ENCODE assay signal across 21 cellular contexts in the genomic region with DNA sequence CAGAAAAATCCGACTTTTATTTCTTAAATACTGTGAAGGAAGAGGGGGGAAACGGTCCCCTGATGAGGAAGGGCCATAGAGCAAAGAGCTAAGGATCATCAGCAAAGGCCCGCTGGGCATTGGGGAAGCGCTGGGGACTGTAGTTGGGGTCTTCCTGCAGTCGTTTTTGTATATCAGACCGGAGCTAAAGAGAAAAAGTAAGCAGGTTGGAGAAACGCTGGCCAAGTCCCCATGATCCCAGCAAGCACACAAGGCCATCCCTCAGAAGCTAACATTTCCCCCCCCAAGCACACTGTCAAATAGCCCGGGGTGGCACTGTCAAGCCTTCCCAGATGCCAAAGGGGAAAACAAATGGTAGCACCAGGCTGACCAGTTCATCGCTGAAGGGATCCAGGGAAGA. TPM values are rescaled to one million over a fixed set of nuclear protein-coding genes. Genes with fewer than 3 reads are reported as not detected.
DNase-seq lines count a peak whose midpoint lies in the region; ATAC-seq and TF ChIP-seq lines count a peak whose summit lies in the region.
"Had no signal": no experiment of that assay in that cellular context is flagged by ENCODE, and none has a peak within 500 bp of the region (broad histone marks: within the 10 kb centered on the region; RNA-seq: fewer than 3 reads in every experiment).

No MANE protein-coding gene starts in this region.

- H3K4me1 ChIP-seq in PC-3 (ENCODE audit: insufficient read depth, low read length) = no peaks in the 10 kb centered on the region
- H3K4me1 ChIP-seq: gastrocnemius medialis, pancreas, upper lobe of right lung had no signal

- TF ChIP-seq CTCF in PC-3 (conservative IDR thresholded peaks at IDR 0.05; ENCODE audit: low read depth, low read length) (no peak), brain (conservative IDR thresholded peaks at IDR 0.05) (no peak), progenitor cell of endocrine pancreas (IDR thresholded peaks at IDR 0.05; ENCODE audit: unreplicated experiment) (no peak)

- ATAC-seq in activated CD4-positive, alpha-beta T cell treated with anti-CD3 and anti-CD28 coated beads for 36 hours = peak; percentile 9
- ATAC-seq in PC-3 = peak; percentile 21
- ATAC-seq: upper lobe of right lung had no signal

- H3K4me3 ChIP-seq in PC-3 (ENCODE audit: low read length) (no peak overlapping the region), MG63 (no peak overlapping the region)
- H3K4me3 ChIP-seq: coronary artery, gastrocnemius medialis, pancreas, spleen, upper lobe of right lung had no signal

- POLR2A ChIA-PET in activated CD4-positive, alpha-beta T cell treated with anti-CD3 and anti-CD28 coated beads for 36 hours (lab: Charles Lee) = interaction anchor here (1.3 to 3.6 kb wide), 3 partner anchors 11 to 97 kb away, joined by 4 to 29 read pairs (median 11); partner anchors contain the start of gene DDX39B
- POLR2A ChIA-PET in PC-3 (lab: Charles Lee; ENCODE audit: unreplicated experiment) = no interaction called here

- H3K27me3 Mint-ChIP-seq in activated CD4-positive, alpha-beta T cell treated with anti-CD3 and anti-CD28 coated beads for 36 hours = no peaks in the 10 kb centered on the region
- H3K27me3 Mint-ChIP-seq in brain (no peaks in the 10 kb centered on the region), progenitor cell of endocrine pancreas (no peaks in the 10 kb centered on the region)

- no peaks in the 10 kb centered on the region for H3K79me2 ChIP-seq in PC-3 (ENCODE audit: low read length)

- peaks cover 51% of the 10 kb centered on the region for H3K36me3 Mint-ChIP-seq in activated CD4-positive, alpha-beta T cell treated with anti-CD3 and anti-CD28 coated beads for 36 hours (ENCODE audit: low read depth)
- peaks cover 83% of the 10 kb centered on the region for H3K36me3 Mint-ChIP-seq in brain
- peaks cover 21% of the 10 kb centered on the region for H3K36me3 Mint-ChIP-seq in progenitor cell of endocrine pancreas (ENCODE audit: insufficient read depth)

- H3K36me3 ChIP-seq in PC-3 (ENCODE audit: low read depth, low read length) = peaks cover 56% of the 10 kb centered on the region
- H3K36me3 ChIP-seq in MG63 = peaks cover 23% of the 10 kb centered on the region

- H4K20me1 ChIP-seq in PC-3 (ENCODE audit: low read length) = peaks cover 2% of the 10 kb centered on the region; the same call in 1 of the 2 replicates

- peak overlapping the region; percentile 86 for H3K27ac Mint-ChIP-seq in activated CD4-positive, alpha-beta T cell treated with anti-CD3 and anti-CD28 coated beads for 36 hours
- H3K27ac Mint-ChIP-seq in brain (peak overlapping the region in 3 of 5 experiments; percentile 7 to 62 (median 30)), progenitor cell of endocrine pancreas (peak overlapping the region; percentile 58)

- H3F3A ChIP-seq in PC-3 (ENCODE audit: low read length, unreplicated experiment) = peaks cover 14% of the 10 kb centered on the region

- intact Hi-C loops in activated CD4-positive, alpha-beta T cell treated with anti-CD3 and anti-CD28 coated beads for 36 hours (cut with DNase I, micrococcal nuclease) = no loop called here
- intact Hi-C loops in PC-3 (cut with micrococcal nuclease) = no loop called here

- H3K9me3 ChIP-seq in PC-3 (ENCODE audit: low read length) (no peaks in the 10 kb centered on the region), MG63 (no peaks in the 10 kb centered on the region)
- H3K9me3 ChIP-seq: gastrocnemius medialis, pancreas, spleen, upper lobe of right lung had no signal

- no peak overlapping the region for H3K4me3 Mint-ChIP-seq in activated CD4-positive, alpha-beta T cell treated with anti-CD3 and anti-CD28 coated beads for 36 hours
- H3K4me3 Mint-ChIP-seq in brain (no peak overlapping the region), progenitor cell of endocrine pancreas (ENCODE audit: low read depth) (no peak overlapping the region)

- no peak for DNase-seq in activated CD4-positive, alpha-beta T cell treated with anti-CD3 and anti-CD28 coated beads for 36 hours
- DNase-seq in activated CD4-positive, alpha-beta T cell treated with anti-CD3 and anti-CD28 coated beads, Interleukin-2, amount 50 U/mL, for 48 hours = no peak
- DNase-seq in PC-3 (no peak), progenitor cell of endocrine pancreas (ENCODE audit: low spot score, unreplicated experiment) (no peak), NCI-H1417 (lab: John Stamatoyannopoulos, UW) (no peak), MG63 (no peak), NCI-H345 treated with DMSO at 0.1 percent for 48 hours (lab: John Stamatoyannopoulos, UW; ENCODE audit: unreplicated experiment) (no peak)
- DNase-seq: aorta; C1 segment of cervical spinal cord; DMS153; gastrocnemius medialis; NCI-H345; NK-92 treated with Interleukin-12 subunit alpha and Interleukin-12 subunit beta, amount 100 ng/mL, for 24 hours; pancreas; spleen; stimulated activated naive CD4-positive, alpha-beta T cell treated with Interleukin-2 at 50 U/mL for 16 hours; T1000; upper lobe of right lung had no signal

- H3K4me2 ChIP-seq in PC-3 (ENCODE audit: low read length) = no peak overlapping the region

- no peaks in the 10 kb centered on the region for H3K9me3 Mint-ChIP-seq in activated CD4-positive, alpha-beta T cell treated with anti-CD3 and anti-CD28 coated beads for 36 hours (ENCODE audit: low read depth)
- no peaks in the 10 kb centered on the region for H3K9me3 Mint-ChIP-seq in brain
- H3K9me3 Mint-ChIP-seq in progenitor cell of endocrine pancreas (ENCODE audit: low read depth) = no peaks in the 10 kb centered on the region

- H2AFZ ChIP-seq in PC-3 (ENCODE audit: low read length) = no peak overlapping the region

- peaks cover 7% of the 10 kb centered on the region for H3K4me1 Mint-ChIP-seq in activated CD4-positive, alpha-beta T cell treated with anti-CD3 and anti-CD28 coated beads for 36 hours
- H3K4me1 Mint-ChIP-seq in brain (peaks cover 2% of the 10 kb centered on the region), progenitor cell of endocrine pancreas (ENCODE audit: low read depth) (no peaks in the 10 kb centered on the region)

- CTCF ChIA-PET in activated CD4-positive, alpha-beta T cell treated with anti-CD3 and anti-CD28 coated beads for 36 hours (lab: Charles Lee) = interaction anchor here (0.6 to 2.8 kb wide), 7 partner anchors 13 to 1723 kb away, joined by 3 to 8 read pairs (median 3); no protein-coding TSS in a partner anchor
- CTCF ChIA-PET in PC-3 (lab: Charles Lee) = no interaction called here

- H3K27me3 ChIP-seq in PC-3 (ENCODE audit: low read length) (no peaks in the 10 kb centered on the region), MG63 (no peaks in the 10 kb centered on the region)
- H3K27me3 ChIP-seq: gastrocnemius medialis, pancreas, spleen, upper lobe of right lung had no signal

- no TSS peak for BruUV-seq in PC-3 (replicated peaks; lab: Mats Ljungman, UMichigan)

- no peaks in the 10 kb centered on the region for H3K9me2 ChIP-seq in PC-3 (replicated peaks; ENCODE audit: low read length)

- no peak overlapping the region for H3K27ac ChIP-seq in PC-3 (ENCODE audit: low read length)
- H3K27ac ChIP-seq: coronary artery, pancreas, upper lobe of right lung had no signal

- H3K9ac ChIP-seq in PC-3 (ENCODE audit: low read length) = no peak overlapping the region

RNA-seq across cellular contexts. Expression of gene BAG6, which starts 13.4 kb away (rescaled TPM):
- 100 to 1,000 TPM; 334 to 339 TPM for total RNA-seq in activated CD4-positive, alpha-beta T cell treated with anti-CD3 and anti-CD28 coated beads for 36 hours
- 320 and 365 TPM in 2 replicates for total RNA-seq in PC-3 (2014; rRNA removed)
- polyA plus RNA-seq in brain (ENCODE audit: insufficient read depth, low read depth, low replicate concordance) = 614 TPM
- 458 and 471 TPM in 2 replicates for total RNA-seq in progenitor cell of endocrine pancreas
- 82.2 and 194 TPM in 2 replicates for total RNA-seq in MG63 (2014; rRNA removed; shearing (Covaris generic); ENCODE audit: low replicate concordance)

RNA-seq across cellular contexts. Expression of gene APOM, which starts 16.7 kb away (rescaled TPM):
- 1 to 10 TPM; 3.4 to 4.0 TPM for total RNA-seq in activated CD4-positive, alpha-beta T cell treated with anti-CD3 and anti-CD28 coated beads for 36 hours
- total RNA-seq in PC-3 (2014; rRNA removed) (1.6 and 2.2 TPM in 2 replicates), progenitor cell of endocrine pancreas (7.1 and 7.5 TPM in 2 replicates)
- polyA plus RNA-seq in brain (ENCODE audit: insufficient read depth, low read depth, low replicate concordance) = 12.0 TPM
- 0.56 TPM in 1 of 2 replicates, not detected in the other for total RNA-seq in MG63 (2014; rRNA removed; shearing (Covaris generic); ENCODE audit: low replicate concordance)

RNA-seq across cellular contexts. Expression of gene PRRC2A, which starts 18.5 kb away (rescaled TPM):
- total RNA-seq in activated CD4-positive, alpha-beta T cell treated with anti-CD3 and anti-CD28 coated beads for 36 hours = 100 to 1,000 TPM; 255 to 280 TPM
- 123 and 169 TPM in 2 replicates for total RNA-seq in PC-3 (2014; rRNA removed)
- 292 TPM for polyA plus RNA-seq in brain (ENCODE audit: insufficient read depth, low read depth, low replicate concordance)
- 272 and 273 TPM in 2 replicates for total RNA-seq in progenitor cell of endocrine pancreas
- 17.1 and 18.2 TPM in 2 replicates for total RNA-seq in MG63 (2014; rRNA removed; shearing (Covaris generic); ENCODE audit: low replicate concordance)

RNA-seq across cellular contexts. Expression of gene C6orf47, which starts 21.5 kb away (rescaled TPM):
- 10 to 100 TPM; 10.1 to 11.7 TPM for total RNA-seq in activated CD4-positive, alpha-beta T cell treated with anti-CD3 and anti-CD28 coated beads for 36 hours
- 26.3 and 33.2 TPM in 2 replicates for total RNA-seq in PC-3 (2014; rRNA removed)
- polyA plus RNA-seq in brain (ENCODE audit: insufficient read depth, low read depth, low replicate concordance) = 29.4 TPM
- total RNA-seq in progenitor cell of endocrine pancreas = 23.6 and 24.1 TPM in 2 replicates
- total RNA-seq in MG63 (2014; rRNA removed; shearing (Covaris generic); ENCODE audit: low replicate concordance) = 5.9 and 6.5 TPM in 2 replicates

RNA-seq across cellular contexts. Expression of gene AIF1, which starts 24.0 kb away (rescaled TPM):
- total RNA-seq in activated CD4-positive, alpha-beta T cell treated with anti-CD3 and anti-CD28 coated beads for 36 hours = 10 to 100 TPM; 89.2 to 96.1 TPM
- total RNA-seq in PC-3 (2014; rRNA removed) (not detected in 2 replicates), progenitor cell of endocrine pancreas (1.7 and 3.1 TPM in 2 replicates)
- polyA plus RNA-seq in brain (ENCODE audit: insufficient read depth, low read depth, low replicate concordance) = 14.9 TPM
- total RNA-seq in MG63 (2014; rRNA removed; shearing (Covaris generic); ENCODE audit: low replicate concordance) = not detected in 2 replicates
- total RNA-seq: A172 had no signal

Comparison
In these comparisons a context has a peak if more than half of its experiments do, and no peak if none do; other contexts are left out.
1. H3K27ac Mint-ChIP-seq: peak in every context shown above with its lines; median percentile 86 in activated CD4-positive, alpha-beta T cell treated with anti-CD3 and anti-CD28 coated beads for 36 hours; 58 in progenitor cell of endocrine pancreas; 30 in brain.